ENCODE assay signal across 1 cellular context in genomic region chr1:152034654-152035405, GRCh38.
A peak's percentile ranks its signal among the peaks of the same experiment; 100 is the strongest.
TF ChIP-seq lines count a peak whose summit lies in the region.

No MANE protein-coding gene starts in this region.

TF ChIP-seq in HEK293, 187 proteins besides CTCF, POLR2A, EP300 and RAD21 (continued from another document and continues in another):
- no peak for TF ChIP-seq MZF1 (tag by site-specific recombination; IDR thresholded peaks at IDR 0.05; ENCODE audit: borderline replicate concordance)
- 0 out of 2 replicates have a peak, but pooled peaks have one; percentile 19 for TF ChIP-seq PATZ1 (tag by site-specific recombination; IDR thresholded peaks at IDR 0.05)
- peak; percentile 50; the same call in 1 of the 2 replicates for TF ChIP-seq PRDM10 (tag by site-specific recombination; IDR thresholded peaks at IDR 0.05)
- TF ChIP-seq GFI1B (tag by site-specific recombination; IDR thresholded peaks at IDR 0.05), result no peak
- TF ChIP-seq HOXA7 (CRISPR knock-in tag; IDR thresholded peaks at IDR 0.05; ENCODE audit: borderline replicate concordance), result no peak
- TF ChIP-seq PRDM1 (tag by site-specific recombination; IDR thresholded peaks at IDR 0.05), result peak; percentile 90
- TF ChIP-seq, protein P1, sequence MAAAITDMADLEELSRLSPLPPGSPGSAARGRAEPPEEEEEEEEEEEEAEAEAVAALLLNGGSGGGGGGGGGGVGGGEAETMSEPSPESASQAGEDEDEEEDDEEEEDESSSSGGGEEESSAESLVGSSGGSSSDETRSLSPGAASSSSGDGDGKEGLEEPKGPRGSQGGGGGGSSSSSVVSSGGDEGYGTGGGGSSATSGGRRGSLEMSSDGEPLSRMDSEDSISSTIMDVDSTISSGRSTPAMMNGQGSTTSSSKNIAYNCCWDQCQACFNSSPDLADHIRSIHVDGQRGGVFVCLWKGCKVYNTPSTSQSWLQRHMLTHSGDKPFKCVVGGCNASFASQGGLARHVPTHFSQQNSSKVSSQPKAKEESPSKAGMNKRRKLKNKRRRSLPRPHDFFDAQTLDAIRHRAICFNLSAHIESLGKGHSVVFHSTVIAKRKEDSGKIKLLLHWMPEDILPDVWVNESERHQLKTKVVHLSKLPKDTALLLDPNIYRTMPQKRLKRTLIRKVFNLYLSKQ (tag by site-specific recombination; IDR thresholded peaks at IDR 0.05; ENCODE audit: borderline replicate concordance), result no peak
- no peak for TF ChIP-seq ZNF350 (tag by site-specific recombination; IDR thresholded peaks at IDR 0.05)
- TF ChIP-seq ZBTB48 (tag by site-specific recombination; IDR thresholded peaks at IDR 0.05), result peak; percentile 79
- no peak for TF ChIP-seq BCL11B (tag by site-specific recombination; IDR thresholded peaks at IDR 0.05; ENCODE audit: low read depth)
- no peak for TF ChIP-seq ZSCAN30 (tag by site-specific recombination; IDR thresholded peaks at IDR 0.05)
- TF ChIP-seq ZNF112 (tag by site-specific recombination; IDR thresholded peaks at IDR 0.05), result no peak
- TF ChIP-seq ZNF174 (tag by site-specific recombination; IDR thresholded peaks at IDR 0.05), result no peak
- peak; percentile 49; the same call in 1 of the 2 replicates for TF ChIP-seq ZBTB44 (tag by site-specific recombination; IDR thresholded peaks at IDR 0.05)
- no peak; the same call in 1 of the 2 replicates for TF ChIP-seq ZBTB21 (tag by site-specific recombination; IDR thresholded peaks at IDR 0.05)
- TF ChIP-seq ZNF596 (tag by site-specific recombination; IDR thresholded peaks at IDR 0.05), result no peak
- no peak for TF ChIP-seq ZNF830 (tag by site-specific recombination; IDR thresholded peaks at IDR 0.05; ENCODE audit: low read depth)
- TF ChIP-seq, protein P2, sequence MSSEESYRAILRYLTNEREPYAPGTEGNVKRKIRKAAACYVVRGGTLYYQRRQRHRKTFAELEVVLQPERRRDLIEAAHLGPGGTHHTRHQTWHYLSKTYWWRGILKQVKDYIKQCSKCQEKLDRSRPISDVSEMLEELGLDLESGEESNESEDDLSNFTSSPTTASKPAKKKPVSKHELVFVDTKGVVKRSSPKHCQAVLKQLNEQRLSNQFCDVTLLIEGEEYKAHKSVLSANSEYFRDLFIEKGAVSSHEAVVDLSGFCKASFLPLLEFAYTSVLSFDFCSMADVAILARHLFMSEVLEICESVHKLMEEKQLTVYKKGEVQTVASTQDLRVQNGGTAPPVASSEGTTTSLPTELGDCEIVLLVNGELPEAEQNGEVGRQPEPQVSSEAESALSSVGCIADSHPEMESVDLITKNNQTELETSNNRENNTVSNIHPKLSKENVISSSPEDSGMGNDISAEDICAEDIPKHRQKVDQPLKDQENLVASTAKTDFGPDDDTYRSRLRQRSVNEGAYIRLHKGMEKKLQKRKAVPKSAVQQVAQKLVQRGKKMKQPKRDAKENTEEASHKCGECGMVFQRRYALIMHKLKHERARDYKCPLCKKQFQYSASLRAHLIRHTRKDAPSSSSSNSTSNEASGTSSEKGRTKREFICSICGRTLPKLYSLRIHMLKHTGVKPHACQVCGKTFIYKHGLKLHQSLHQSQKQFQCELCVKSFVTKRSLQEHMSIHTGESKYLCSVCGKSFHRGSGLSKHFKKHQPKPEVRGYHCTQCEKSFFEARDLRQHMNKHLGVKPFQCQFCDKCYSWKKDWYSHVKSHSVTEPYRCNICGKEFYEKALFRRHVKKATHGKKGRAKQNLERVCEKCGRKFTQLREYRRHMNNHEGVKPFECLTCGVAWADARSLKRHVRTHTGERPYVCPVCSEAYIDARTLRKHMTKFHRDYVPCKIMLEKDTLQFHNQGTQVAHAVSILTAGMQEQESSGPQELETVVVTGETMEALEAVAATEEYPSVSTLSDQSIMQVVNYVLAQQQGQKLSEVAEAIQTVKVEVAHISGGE (tag by site-specific recombination; conservative IDR thresholded peaks at IDR 0.05; ENCODE audit: low read depth), result no peak; the same call in 1 of the 2 replicates
- 0 out of 2 replicates have a peak, but pooled peaks have one; percentile 29 for TF ChIP-seq ZFP69B (tag by site-specific recombination; IDR thresholded peaks at IDR 0.05)
- no peak for TF ChIP-seq ZNF776 (tag by site-specific recombination; IDR thresholded peaks at IDR 0.05; ENCODE audit: borderline replicate concordance)
- TF ChIP-seq ZBTB17 (tag by site-specific recombination; IDR thresholded peaks at IDR 0.05), result peak; percentile 96
- no peak for TF ChIP-seq ZNF335 (tag by site-specific recombination; conservative IDR thresholded peaks at IDR 0.05)
- TF ChIP-seq ZNF324 (tag by site-specific recombination; IDR thresholded peaks at IDR 0.05), result 0 out of 2 replicates have a peak, but pooled peaks have one; percentile 15
- TF ChIP-seq ZNF423 (tag by site-specific recombination; IDR thresholded peaks at IDR 0.05), result no peak
- peak; percentile 84 for TF ChIP-seq ZNF366 (tag by site-specific recombination; conservative IDR thresholded peaks at IDR 0.05)
- TF ChIP-seq ZBTB1 (tag by site-specific recombination; IDR thresholded peaks at IDR 0.05), result no peak; the same call in 1 of the 2 replicates
- no peak for TF ChIP-seq ZNF10 (tag by site-specific recombination; IDR thresholded peaks at IDR 0.05)
- TF ChIP-seq ZNF202 (tag by site-specific recombination; IDR thresholded peaks at IDR 0.05; ENCODE audit: borderline replicate concordance), result no peak
- no peak for TF ChIP-seq ZFP3 (tag by site-specific recombination; IDR thresholded peaks at IDR 0.05; ENCODE audit: low read depth)
- TF ChIP-seq ZNF707 (tag by site-specific recombination; IDR thresholded peaks at IDR 0.05), result no peak
- TF ChIP-seq ZNF302 (tag by site-specific recombination; IDR thresholded peaks at IDR 0.05; ENCODE audit: low read depth), result no peak
- TF ChIP-seq ZNF138 (tag by site-specific recombination; IDR thresholded peaks at IDR 0.05; ENCODE audit: borderline replicate concordance), result no peak
- TF ChIP-seq ZNF529 (tag by site-specific recombination; IDR thresholded peaks at IDR 0.05; ENCODE audit: insufficient replicate concordance), result no peak
- TF ChIP-seq ZNF518A (tag by site-specific recombination; conservative IDR thresholded peaks at IDR 0.05; ENCODE audit: low read depth), result no peak; the same call in 1 of the 2 replicates
- no peak for TF ChIP-seq ZNF560 (tag by site-specific recombination; IDR thresholded peaks at IDR 0.05; ENCODE audit: borderline replicate concordance)
- no peak for TF ChIP-seq ZNF311 (tag by site-specific recombination; IDR thresholded peaks at IDR 0.05; ENCODE audit: borderline replicate concordance)
- no peak for TF ChIP-seq ZNF146 (tag by site-specific recombination; IDR thresholded peaks at IDR 0.05)
- TF ChIP-seq ZNF140 (tag by site-specific recombination; IDR thresholded peaks at IDR 0.05), result no peak
- no peak for TF ChIP-seq OSR2 (tag by site-specific recombination; IDR thresholded peaks at IDR 0.05)
- no peak for TF ChIP-seq YY1 (tag by site-specific recombination; IDR thresholded peaks at IDR 0.05)
- TF ChIP-seq OVOL3 (tag by site-specific recombination; IDR thresholded peaks at IDR 0.05), result no peak
- TF ChIP-seq RBAK (tag by site-specific recombination; IDR thresholded peaks at IDR 0.05), result no peak
- peak; percentile 66; the same call in 1 of the 2 replicates for TF ChIP-seq MEIS1 (CRISPR knock-in tag; IDR thresholded peaks at IDR 0.05; ENCODE audit: borderline replicate concordance)
- TF ChIP-seq HIC1 (tag by site-specific recombination; IDR thresholded peaks at IDR 0.05), result no peak; the same call in 1 of the 2 replicates
- no peak for TF ChIP-seq ZFHX2 (tag by site-specific recombination; conservative IDR thresholded peaks at IDR 0.05)
